17 cellular contexts compared by ENCODE assay signal in genomic region chr2:201891676-201892075, GRCh38.
"Had no signal": no experiment of that assay in that cellular context is flagged by ENCODE, and none has a peak within 500 bp of the region (broad histone marks: within the 10 kb centered on the region; RNA-seq: fewer than 3 reads in every experiment).

No MANE protein-coding gene starts in this region.

- H3K36me3 ChIP-seq: esophagus squamous epithelium, left ventricle myocardium inferior, neutrophil had no signal

- H3K9me3 ChIP-seq: esophagus squamous epithelium, left ventricle myocardium inferior, neutrophil had no signal

- H3K4me3 ChIP-seq: esophagus squamous epithelium, left ventricle myocardium inferior had no signal

- H3K27ac ChIP-seq: esophagus squamous epithelium, left ventricle myocardium inferior, neutrophil, VCaP had no signal

- H3K4me1 ChIP-seq: left ventricle myocardium inferior had no signal

- DNase-seq: activated CD4-positive, alpha-beta T cell treated with anti-CD3 and anti-CD28 coated beads for 1 hour; activated CD4-positive, alpha-beta T cell treated with anti-CD3 and anti-CD28 coated beads, Interleukin-2, amount 50 U/mL, for 4 hours; activated naive CD4-positive, alpha-beta T cell treated with Interleukin-2 at 50 U/mL for 16 hours; activated T-cell treated with anti-CD3 and anti-CD28 coated beads for 4 hours; aorta; cortex of kidney; effector CD4-positive, alpha-beta T cell; esophagus squamous epithelium; hippocampal formation; kidney; left ventricle myocardium inferior; mesendoderm; natural killer cell; stimulated activated CD4-positive, alpha-beta T cell treated with anti-CD3 and anti-CD28 coated beads, Interleukin-12 subunit alpha, Interleukin-12 subunit beta, amount 100 ng/mL, for 4 hours; stimulated activated CD4-positive, alpha-beta T cell treated with anti-CD3 and anti-CD28 coated beads, Interleukin-2, amount 100 ng/mL, for 24 hours had no signal
